In genomic region chr12:53624453-53624852, GRCh38 we compare ENCODE assay signal across 1 cellular context.
TF ChIP-seq lines count a peak whose summit lies in the region.

No MANE protein-coding gene starts in this region.

TF ChIP-seq in GM23338, 12 proteins besides CTCF, POLR2A, EP300 and RAD21 (continued from another document):
- TF ChIP-seq REST (IDR thresholded peaks at IDR 0.05; ENCODE audit: unreplicated experiment) (no peak), EZH2phosphoT487 (IDR thresholded peaks at IDR 0.05; ENCODE audit: unreplicated experiment) (no peak), ZNF114 (CRISPR knock-in tag; IDR thresholded peaks at IDR 0.05) (no peak), POLR2AphosphoS5 (IDR thresholded peaks at IDR 0.05; ENCODE audit: low read depth) (no peak), EZH2 (IDR thresholded peaks at IDR 0.05; ENCODE audit: low read depth, unreplicated experiment) (no peak), ZNF331 (CRISPR knock-in tag; IDR thresholded peaks at IDR 0.05; ENCODE audit: low read depth) (no peak), NANOG (IDR thresholded peaks at IDR 0.05; ENCODE audit: borderline replicate concordance) (no peak)
